1 cellular context compared by ENCODE assay signal in genomic region chr15:44812029-44812517, GRCh38.
TF ChIP-seq lines count a peak whose summit lies in the region.

No MANE protein-coding gene starts in this region.

TF ChIP-seq in HCT116, 20 proteins besides CTCF, POLR2A, EP300 and RAD21 (continued from another document):
- TF ChIP-seq REST (IDR thresholded peaks at IDR 0.05; ENCODE audit: low read depth) (no peak), SP1 (IDR thresholded peaks at IDR 0.05; ENCODE audit: low read depth) (no peak), YY1 (IDR thresholded peaks at IDR 0.05; ENCODE audit: extremely low read depth, insufficient replicate concordance, low read depth, low read length) (no peak), ATF3 (IDR thresholded peaks at IDR 0.05) (no peak), ZBTB33 (IDR thresholded peaks at IDR 0.05; ENCODE audit: extremely low read depth, insufficient replicate concordance, low read length) (no peak), SIN3A (IDR thresholded peaks at IDR 0.05; ENCODE audit: low read depth) (no peak), ZFX (IDR thresholded peaks at IDR 0.05) (no peak), ZNF274 (IDR thresholded peaks at IDR 0.05; ENCODE audit: low read depth, low read length) (no peak)
